ENCODE assay signal across 29 cellular contexts in the genomic region with DNA sequence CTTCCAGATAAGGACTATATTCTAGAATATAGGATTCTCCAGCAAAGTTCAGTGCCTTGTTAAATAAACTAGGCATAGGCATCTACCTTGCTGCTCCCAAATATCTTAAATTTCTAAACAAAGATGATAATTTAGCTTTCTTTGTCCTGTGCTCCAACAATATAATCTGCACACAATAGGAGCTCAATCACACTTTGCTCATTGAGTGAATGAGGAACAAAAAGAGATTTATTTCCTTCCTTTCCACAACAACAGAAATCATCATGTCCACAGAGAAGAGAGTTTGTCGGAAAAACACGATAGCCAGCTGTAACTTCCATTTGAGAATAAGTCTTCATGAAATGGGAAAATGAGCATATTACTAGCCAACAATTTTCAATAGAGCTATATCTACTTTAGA.
"Had no signal": no experiment of that assay in that cellular context is flagged by ENCODE, and none has a peak within 500 bp of the region (broad histone marks: within the 10 kb centered on the region; RNA-seq: fewer than 3 reads in every experiment).

No MANE protein-coding gene starts in this region.

- H3K36me3 Mint-ChIP-seq: activated CD8-positive, alpha-beta memory T cell treated with anti-CD3 and anti-CD28 coated beads, Interleukin-2, amount 10 ng/mL, durations not matched to agents 7 days and 5 days; activated naive CD4-positive, alpha-beta T cell treated with anti-CD3 and anti-CD28 coated beads, Interleukin-2, amount 50 U/mL, for 72 hours; immature natural killer cell; natural killer cell; stimulated activated effector memory CD8-positive, alpha-beta T cell treated with anti-CD3 and anti-CD28 coated beads, Interleukin-12 subunit alpha, Interleukin-12 subunit beta, amount 100 ng/mL, for 72 hours had no signal

- H3K27me3 Mint-ChIP-seq: activated CD4-positive, alpha-beta T cell treated with anti-CD3 and anti-CD28 coated beads for 36 hours; dendritic cell treated with granulocyte-macrophage colony-stimulating factor and Interleukin-4, amounts not matched to agents 40 ng/mL and 50 ng/mL, for 4 days; stimulated activated naive CD8-positive, alpha-beta T cell treated with anti-CD3 and anti-CD28 coated beads, Interleukin-15, Interleukin-2, amounts not matched to agents 100 ng/mL and 50 ng/mL, for 24 hours had no signal

- H3K4me1 ChIP-seq: gastroesophageal sphincter had no signal

- H3K9me3 ChIP-seq: body of pancreas, gastroesophageal sphincter, lower lobe of right lung, suprapubic skin, tibial nerve had no signal

- H3K9me3 Mint-ChIP-seq: activated naive CD4-positive, alpha-beta T cell treated with anti-CD3 and anti-CD28 coated beads, Interleukin-2, amount 50 U/mL, for 72 hours; activated T-helper 2 cell treated with anti-CD3 and anti-CD28 coated beads, Interferon-gamma antibody, Interleukin-2, Interleukin-4, amounts not matched to agents 10 μg/mL and 5 μg/mL and 100 μg/mL, durations not matched to agents 14 hours and 24 hours and 36 hours; dendritic cell treated with granulocyte-macrophage colony-stimulating factor and Interleukin-4, amounts not matched to agents 40 ng/mL and 50 ng/mL, for 4 days; immature natural killer cell; natural killer cell; stimulated activated effector memory CD8-positive, alpha-beta T cell treated with anti-CD3 and anti-CD28 coated beads, Interleukin-12 subunit alpha, Interleukin-12 subunit beta, amount 100 ng/mL, for 72 hours; stimulated activated naive CD8-positive, alpha-beta T cell treated with anti-CD3 and anti-CD28 coated beads, Interleukin-15, Interleukin-2, amounts not matched to agents 100 ng/mL and 50 ng/mL, for 24 hours had no signal

- H3K4me3 ChIP-seq: body of pancreas, cardiac muscle cell, gastroesophageal sphincter, lower lobe of right lung, skin epidermis, suprapubic skin, tibial nerve had no signal

- H3K27ac Mint-ChIP-seq: activated CD4-positive, alpha-beta T cell treated with anti-CD3 and anti-CD28 coated beads for 36 hours; activated CD8-positive, alpha-beta memory T cell treated with anti-CD3 and anti-CD28 coated beads, Interleukin-2, amount 10 ng/mL, durations not matched to agents 7 days and 5 days; activated CD8-positive, alpha-beta T cell treated with anti-CD3 and anti-CD28 coated beads, Interleukin-2, amount 10 ng/mL, durations not matched to agents 7 days and 5 days; activated naive CD4-positive, alpha-beta T cell treated with anti-CD3 and anti-CD28 coated beads, Interleukin-2, amount 50 U/mL, for 72 hours; activated T-helper 2 cell treated with anti-CD3 and anti-CD28 coated beads, Interferon-gamma antibody, Interleukin-2, Interleukin-4, amounts not matched to agents 10 μg/mL and 5 μg/mL and 100 μg/mL, durations not matched to agents 14 hours and 24 hours and 36 hours; dendritic cell treated with granulocyte-macrophage colony-stimulating factor and Interleukin-4, amounts not matched to agents 40 ng/mL and 50 ng/mL, for 4 days; immature natural killer cell; natural killer cell; stimulated activated effector memory CD8-positive, alpha-beta T cell treated with anti-CD3 and anti-CD28 coated beads, Interleukin-12 subunit alpha, Interleukin-12 subunit beta, amount 100 ng/mL, for 72 hours; stimulated activated naive CD8-positive, alpha-beta T cell treated with anti-CD3 and anti-CD28 coated beads, Interleukin-15, Interleukin-2, amounts not matched to agents 100 ng/mL and 50 ng/mL, for 24 hours had no signal

- H3K4me3 Mint-ChIP-seq: activated CD4-positive, alpha-beta T cell treated with anti-CD3 and anti-CD28 coated beads for 36 hours; activated CD8-positive, alpha-beta memory T cell treated with anti-CD3 and anti-CD28 coated beads, Interleukin-2, amount 10 ng/mL, durations not matched to agents 7 days and 5 days; activated CD8-positive, alpha-beta T cell treated with anti-CD3 and anti-CD28 coated beads, Interleukin-2, amount 10 ng/mL, durations not matched to agents 7 days and 5 days; dendritic cell treated with granulocyte-macrophage colony-stimulating factor and Interleukin-4, amounts not matched to agents 40 ng/mL and 50 ng/mL, for 4 days; immature natural killer cell; natural killer cell; stimulated activated effector memory CD8-positive, alpha-beta T cell treated with anti-CD3 and anti-CD28 coated beads, Interleukin-12 subunit alpha, Interleukin-12 subunit beta, amount 100 ng/mL, for 72 hours; stimulated activated naive CD8-positive, alpha-beta T cell treated with anti-CD3 and anti-CD28 coated beads, Interleukin-15, Interleukin-2, amounts not matched to agents 100 ng/mL and 50 ng/mL, for 24 hours had no signal

- DNase-seq: activated CD4-positive, alpha-beta T cell treated with anti-CD3 and anti-CD28 coated beads for 36 hours; activated CD4-positive, CD25-positive, alpha-beta regulatory T cell; activated CD8-positive, alpha-beta memory T cell treated with anti-CD3 and anti-CD28 coated beads, Interleukin-2, amount 10 ng/mL, durations not matched to agents 7 days and 5 days; activated CD8-positive, alpha-beta T cell treated with anti-CD3 and anti-CD28 coated beads, Interleukin-2, amount 10 ng/mL, durations not matched to agents 7 days and 5 days; activated naive CD4-positive, alpha-beta T cell; activated T-cell treated with anti-CD3 and anti-CD28 coated beads, Interleukin-2, amount 50 U/mL, for 48 hours; aorta; body of pancreas; effector CD8-positive, alpha-beta T cell; erythroblast; immature natural killer cell; kidney; lower lobe of right lung; mesenchymal stem cell; natural killer cell; stimulated activated CD4-positive, alpha-beta T cell treated with anti-CD3 and anti-CD28 coated beads, Interleukin-12 subunit alpha, Interleukin-12 subunit beta, amount 100 ng/mL, for 4 hours; stimulated activated CD4-positive, alpha-beta T cell treated with anti-CD3 and anti-CD28 coated beads, Interleukin-4, amount 100 ng/mL, for 1 hour; T-helper 1 cell had no signal

- H3K36me3 ChIP-seq: cardiac muscle cell, gastroesophageal sphincter, lower lobe of right lung, suprapubic skin, tibial nerve had no signal

- ATAC-seq: activated CD4-positive, alpha-beta T cell treated with anti-CD3 and anti-CD28 coated beads for 36 hours; activated CD8-positive, alpha-beta memory T cell treated with anti-CD3 and anti-CD28 coated beads, Interleukin-2, amount 10 ng/mL, durations not matched to agents 7 days and 5 days; activated CD8-positive, alpha-beta T cell treated with anti-CD3 and anti-CD28 coated beads, Interleukin-2, amount 10 ng/mL, durations not matched to agents 7 days and 5 days; activated naive CD4-positive, alpha-beta T cell treated with anti-CD3 and anti-CD28 coated beads, Interleukin-2, amount 50 U/mL, for 72 hours; body of pancreas; gastroesophageal sphincter; lower lobe of right lung; natural killer cell; sciatic nerve; stimulated activated effector memory CD8-positive, alpha-beta T cell treated with anti-CD3 and anti-CD28 coated beads, Interleukin-12 subunit alpha, Interleukin-12 subunit beta, amount 100 ng/mL, for 72 hours had no signal

- H3K27me3 ChIP-seq: body of pancreas, cardiac muscle cell, gastroesophageal sphincter, suprapubic skin, tibial nerve had no signal

- H3K27ac ChIP-seq: body of pancreas, cardiac muscle cell, gastroesophageal sphincter, lower lobe of right lung, suprapubic skin, tibial nerve had no signal

- H3K4me1 Mint-ChIP-seq: activated CD4-positive, alpha-beta T cell treated with anti-CD3 and anti-CD28 coated beads for 36 hours; activated CD8-positive, alpha-beta memory T cell treated with anti-CD3 and anti-CD28 coated beads, Interleukin-2, amount 10 ng/mL, durations not matched to agents 7 days and 5 days; natural killer cell; stimulated activated effector memory CD8-positive, alpha-beta T cell treated with anti-CD3 and anti-CD28 coated beads, Interleukin-12 subunit alpha, Interleukin-12 subunit beta, amount 100 ng/mL, for 72 hours had no signal
